32 cellular contexts compared by ENCODE assay signal in genomic region chr1:52691856-52692255, GRCh38. TPM values are rescaled to one million over a fixed set of nuclear protein-coding genes. Genes with fewer than 3 reads are reported as not detected.
"Had no signal": no experiment of that assay in that cellular context is flagged by ENCODE, and none has a peak within 500 bp of the region (broad histone marks: within the 10 kb centered on the region; RNA-seq: fewer than 3 reads in every experiment).

No MANE protein-coding gene starts in this region.

- H3K27ac Mint-ChIP-seq: activated CD4-positive, alpha-beta memory T cell treated with anti-CD3 and anti-CD28 coated beads, Interleukin-2, amount 10 ng/mL, durations not matched to agents 7 days and 5 days; activated naive CD8-positive, alpha-beta T cell; activated T-helper 2 cell treated with anti-CD3 and anti-CD28 coated beads, Interferon-gamma antibody, Interleukin-2, Interleukin-4, amounts not matched to agents 10 μg/mL and 5 μg/mL and 100 μg/mL, durations not matched to agents 14 hours and 24 hours and 36 hours; stimulated activated effector memory CD8-positive, alpha-beta T cell treated with anti-CD3 and anti-CD28 coated beads, Interleukin-12 subunit alpha, Interleukin-12 subunit beta, amount 100 ng/mL, for 72 hours; T-helper 17 cell had no signal

- H3K27ac ChIP-seq: adrenal gland, dorsolateral prefrontal cortex, esophagus muscularis mucosa, gastroesophageal sphincter, right lobe of liver, uterus had no signal

- H3K27me3 Mint-ChIP-seq: activated CD4-positive, alpha-beta memory T cell treated with anti-CD3 and anti-CD28 coated beads, Interleukin-2, amount 10 ng/mL, durations not matched to agents 7 days and 5 days; activated naive CD8-positive, alpha-beta T cell; central memory CD8-positive, alpha-beta T cell; naive B cell; T-helper 17 cell had no signal

- ATAC-seq: gastroesophageal sphincter; left colon; mucosa of descending colon; right lobe of liver; stimulated activated effector memory CD8-positive, alpha-beta T cell treated with anti-CD3 and anti-CD28 coated beads, Interleukin-12 subunit alpha, Interleukin-12 subunit beta, amount 100 ng/mL, for 72 hours; T-helper 17 cell had no signal

- H3K9me3 Mint-ChIP-seq: activated CD4-positive, alpha-beta memory T cell treated with anti-CD3 and anti-CD28 coated beads, Interleukin-2, amount 10 ng/mL, durations not matched to agents 7 days and 5 days; activated T-helper 2 cell treated with anti-CD3 and anti-CD28 coated beads, Interferon-gamma antibody, Interleukin-2, Interleukin-4, amounts not matched to agents 10 μg/mL and 5 μg/mL and 100 μg/mL, durations not matched to agents 14 hours and 24 hours and 36 hours; central memory CD8-positive, alpha-beta T cell; naive B cell; stimulated activated effector memory CD8-positive, alpha-beta T cell treated with anti-CD3 and anti-CD28 coated beads, Interleukin-12 subunit alpha, Interleukin-12 subunit beta, amount 100 ng/mL, for 72 hours had no signal

- H3K4me1 Mint-ChIP-seq: central memory CD8-positive, alpha-beta T cell had no signal

- H3K27me3 ChIP-seq: adrenal gland, dorsolateral prefrontal cortex, esophagus muscularis mucosa, gastroesophageal sphincter, right lobe of liver, uterus had no signal

- H3K4me3 ChIP-seq: adrenal gland, dorsolateral prefrontal cortex, esophagus muscularis mucosa, gastroesophageal sphincter, mucosa of descending colon, right lobe of liver, uterus had no signal

- H3K4me3 Mint-ChIP-seq: activated CD4-positive, alpha-beta memory T cell treated with anti-CD3 and anti-CD28 coated beads, Interleukin-2, amount 10 ng/mL, durations not matched to agents 7 days and 5 days; activated naive CD8-positive, alpha-beta T cell; central memory CD8-positive, alpha-beta T cell; naive B cell; stimulated activated effector memory CD8-positive, alpha-beta T cell treated with anti-CD3 and anti-CD28 coated beads, Interleukin-12 subunit alpha, Interleukin-12 subunit beta, amount 100 ng/mL, for 72 hours; T-helper 17 cell had no signal

- H3K36me3 ChIP-seq: uterus had no signal

- H3K4me1 ChIP-seq: uterus had no signal

- FAIRE-seq: astrocyte, colon, small intestine had no signal

- DNase-seq: activated CD4-positive, alpha-beta memory T cell treated with anti-CD3 and anti-CD28 coated beads, Interleukin-2, amount 10 ng/mL, durations not matched to agents 7 days and 5 days; activated CD4-positive, alpha-beta T cell treated with anti-CD3 and anti-CD28 coated beads for 48 hours; activated CD4-positive, CD25-positive, alpha-beta regulatory T cell; activated naive CD4-positive, alpha-beta T cell; activated T-cell treated with anti-CD3 and anti-CD28 coated beads, Interleukin-2, amount 50 U/mL, for 1 hour; adrenal gland; dorsolateral prefrontal cortex; head of caudate nucleus; hypothalamus; islet precursor cell; left colon; mesendoderm; mucosa of descending colon; naive B cell; nucleus accumbens; small intestine; stimulated activated CD4-positive, alpha-beta T cell treated with anti-CD3 and anti-CD28 coated beads, Interleukin-2, amount 100 ng/mL, for 24 hours; T-helper 17 cell; trophoblast cell; uterus had no signal

- H3K9me3 ChIP-seq: adrenal gland, esophagus muscularis mucosa, gastroesophageal sphincter, mucosa of descending colon, right lobe of liver, uterus had no signal

RNA-seq across cellular contexts. Expression of gene SHISAL2A, which starts 58.9 kb away (rescaled TPM):
- total RNA-seq: astrocyte, gastroesophageal sphincter, lower leg skin, right lobe of liver, temporal lobe had no signal
- polyA plus RNA-seq: neural cell had no signal
